In genomic region chr9:110463499-110463898, GRCh38 we compare ENCODE assay signal across 26 cellular contexts.
A peak's percentile ranks its signal among the peaks of the same experiment; 100 is the strongest.
DNase-seq lines count a peak whose midpoint lies in the region; ATAC-seq, FAIRE-seq and TF ChIP-seq lines count a peak whose summit lies in the region.
"Had no signal": no experiment of that assay in that cellular context is flagged by ENCODE, and none has a peak within 500 bp of the region (broad histone marks: within the 10 kb centered on the region; RNA-seq: fewer than 3 reads in every experiment).

No MANE protein-coding gene starts in this region.

- peak overlapping the region; percentile 30; the same call in 1 of the 2 replicates for H2AFZ ChIP-seq in K562 (ENCODE audit: low read depth, low read length)

- TF ChIP-seq EP300 in K562 (IDR thresholded peaks at IDR 0.05; ENCODE audit: low read length) = no peak

- peak overlapping the region; percentile 41 for H3K27ac Mint-ChIP-seq in activated naive CD4-positive, alpha-beta T cell treated with anti-CD3 and anti-CD28 coated beads, Interleukin-2, amount 50 U/mL, for 24 hours
- H3K27ac Mint-ChIP-seq in activated naive CD4-positive, alpha-beta T cell treated with anti-CD3 and anti-CD28 coated beads, Interleukin-2, amount 10 ng/mL, durations not matched to agents 7 days and 5 days = no peak overlapping the region
- H3K27ac Mint-ChIP-seq: B cell; CD14-positive monocyte; CD4-positive, alpha-beta memory T cell; CD4-positive, CD25-positive, alpha-beta regulatory T cell; CD8-positive, alpha-beta memory T cell had no signal

- H3K79me2 ChIP-seq in K562 (ENCODE audit: control insufficient read depth, insufficient read depth, low read length) = no peaks in the 10 kb centered on the region

- H3K9me3 ChIP-seq in HEK293 (ENCODE audit: control insufficient read depth, insufficient read depth, low read depth, low read length) = no peaks in the 10 kb centered on the region
- no peaks in the 10 kb centered on the region for H3K9me3 ChIP-seq in K562 (replicated peaks; ENCODE audit: control insufficient read depth, insufficient read depth, low read depth, low read length)
- no peaks in the 10 kb centered on the region for H3K9me3 ChIP-seq in upper lobe of right lung
- H3K9me3 ChIP-seq: A549 had no signal

- H3K4me2 ChIP-seq in K562 (ENCODE audit: insufficient read depth, low read length) = no peak overlapping the region
- H3K4me2 ChIP-seq: A549 had no signal

- no peak overlapping the region for H3K27ac ChIP-seq in HEK293 (ENCODE audit: extremely low read depth, low read depth, low read length)
- no peak overlapping the region for H3K27ac ChIP-seq in K562 (ENCODE audit: extremely low read depth, low read depth, low read length)
- no peak overlapping the region for H3K27ac ChIP-seq in upper lobe of right lung
- H3K27ac ChIP-seq: 22Rv1, A549 had no signal

- intact Hi-C loops in K562 (cut with micrococcal nuclease) (no loop called here), upper lobe of right lung (cut with DNase I) (no loop called here)

- TF ChIP-seq RAD21 in K562 (CRISPR knock-in tag; conservative IDR thresholded peaks at IDR 0.05 in 1 of 2, IDR thresholded peaks at IDR 0.05 in 1 of 2) = no peak

- H3K36me3 ChIP-seq in HEK293 (ENCODE audit: control insufficient read depth in 2 of 2, insufficient read depth in 1 of 2, low read length in 2 of 2) (no peaks in the 10 kb centered on the region), K562 (ENCODE audit: control insufficient read depth, insufficient read depth, low read length) (no peaks in the 10 kb centered on the region), upper lobe of right lung (no peaks in the 10 kb centered on the region)

- H4K20me1 ChIP-seq in K562 (replicated peaks; ENCODE audit: control insufficient read depth, insufficient read depth, low read length) = no peaks in the 10 kb centered on the region

- TF ChIP-seq CTCF in HEK293 (tag by site-specific recombination; IDR thresholded peaks at IDR 0.05) (no peak), K562 (IDR thresholded peaks at IDR 0.05 in 2 of 3, conservative IDR thresholded peaks at IDR 0.05 in 1 of 3; ENCODE audit: insufficient read depth in 2 of 3, low read depth in 1 of 3, low read length in 3 of 3) (no peak), upper lobe of right lung (IDR thresholded peaks at IDR 0.05) (no peak)

- H3K4me3 Mint-ChIP-seq in activated naive CD4-positive, alpha-beta T cell treated with anti-CD3 and anti-CD28 coated beads, Interleukin-2, amount 50 U/mL, for 24 hours = no peak overlapping the region
- no peak overlapping the region for H3K4me3 Mint-ChIP-seq in activated naive CD4-positive, alpha-beta T cell treated with anti-CD3 and anti-CD28 coated beads, Interleukin-2, amount 10 ng/mL, durations not matched to agents 7 days and 5 days
- H3K4me3 Mint-ChIP-seq: B cell; CD14-positive monocyte; CD4-positive, CD25-positive, alpha-beta regulatory T cell; CD8-positive, alpha-beta memory T cell had no signal

- H3K9ac ChIP-seq in K562 (ENCODE audit: insufficient read depth in 1 of 2, low read depth in 2 of 2, low read length in 2 of 2) = no peak overlapping the region

- H3K27me3 Mint-ChIP-seq in activated naive CD4-positive, alpha-beta T cell treated with anti-CD3 and anti-CD28 coated beads, Interleukin-2, amount 50 U/mL, for 24 hours = no peaks in the 10 kb centered on the region
- no peaks in the 10 kb centered on the region for H3K27me3 Mint-ChIP-seq in activated naive CD4-positive, alpha-beta T cell treated with anti-CD3 and anti-CD28 coated beads, Interleukin-2, amount 10 ng/mL, durations not matched to agents 7 days and 5 days
- H3K27me3 Mint-ChIP-seq: B cell; CD4-positive, alpha-beta memory T cell; CD4-positive, CD25-positive, alpha-beta regulatory T cell had no signal

- H3K4me3 ChIP-seq in HEK293 (ENCODE audit: low read depth, low read length) = no peak overlapping the region
- H3K4me3 ChIP-seq in K562 = no peak overlapping the region
- no peak overlapping the region for H3K4me3 ChIP-seq in upper lobe of right lung
- H3K4me3 ChIP-seq: A549, GM12878 had no signal

- CTCF ChIA-PET in activated naive CD4-positive, alpha-beta T cell treated with anti-CD3 and anti-CD28 coated beads, Interleukin-2, amount 10 ng/mL, durations not matched to agents 7 days and 5 days (lab: Charles Lee) = no interaction called here
- CTCF ChIA-PET in HEK293 (lab: Yijun Ruan, JAX) = no interaction called here
- CTCF ChIA-PET in K562 (lab: Yijun Ruan, JAX; ENCODE audit: low intra/inter-chr PET ratio) = no interaction called here

- TF ChIP-seq POLR2A in K562 (conservative IDR thresholded peaks at IDR 0.05) = no peak

- H3K4me1 Mint-ChIP-seq in activated naive CD4-positive, alpha-beta T cell treated with anti-CD3 and anti-CD28 coated beads, Interleukin-2, amount 50 U/mL, for 24 hours = no peaks in the 10 kb centered on the region
- no peaks in the 10 kb centered on the region for H3K4me1 Mint-ChIP-seq in activated naive CD4-positive, alpha-beta T cell treated with anti-CD3 and anti-CD28 coated beads, Interleukin-2, amount 10 ng/mL, durations not matched to agents 7 days and 5 days
- H3K4me1 Mint-ChIP-seq: B cell; CD14-positive monocyte; CD4-positive, CD25-positive, alpha-beta regulatory T cell; CD8-positive, alpha-beta memory T cell had no signal

- no peak for FAIRE-seq in K562 (lab: Jason Lieb, UNC)
- FAIRE-seq: A549, GM12878, GM12892, GM18507 had no signal

- H3K9me1 ChIP-seq in K562 (ENCODE audit: control insufficient read depth, insufficient read depth, low read length) = no peaks in the 10 kb centered on the region

- no peaks in the 10 kb centered on the region for H3K4me1 ChIP-seq in HEK293 (ENCODE audit: control insufficient read depth, insufficient read depth, low read length)
- no peaks in the 10 kb centered on the region; a peak in 1 of 5 replicates for H3K4me1 ChIP-seq in K562 (replicated peaks in 1 of 2; ENCODE audit: control insufficient read depth in 2 of 2, insufficient read depth in 2 of 2, low read length in 2 of 2)
- no peaks in the 10 kb centered on the region for H3K4me1 ChIP-seq in upper lobe of right lung
- H3K4me1 ChIP-seq: A549 had no signal

- BruUV-seq in K562 (replicated peaks; lab: Mats Ljungman, UMichigan) = no TSS peak

- ATAC-seq in K562 (no peak), upper lobe of right lung (no peak)
- ATAC-seq: A549, GM12878 had no signal

- no peaks in the 10 kb centered on the region for H3K9me3 Mint-ChIP-seq in activated naive CD4-positive, alpha-beta T cell treated with anti-CD3 and anti-CD28 coated beads, Interleukin-2, amount 50 U/mL, for 24 hours
- H3K9me3 Mint-ChIP-seq in activated naive CD4-positive, alpha-beta T cell treated with anti-CD3 and anti-CD28 coated beads, Interleukin-2, amount 10 ng/mL, durations not matched to agents 7 days and 5 days = no peaks in the 10 kb centered on the region

- H3K27me3 ChIP-seq in K562 (ENCODE audit: control insufficient read depth in 2 of 2, insufficient read depth in 2 of 2, low read length in 2 of 2) (no peaks in the 10 kb centered on the region), upper lobe of right lung (no peaks in the 10 kb centered on the region)

- no peaks in the 10 kb centered on the region for H3K36me3 Mint-ChIP-seq in activated naive CD4-positive, alpha-beta T cell treated with anti-CD3 and anti-CD28 coated beads, Interleukin-2, amount 50 U/mL, for 24 hours
- H3K36me3 Mint-ChIP-seq in activated naive CD4-positive, alpha-beta T cell treated with anti-CD3 and anti-CD28 coated beads, Interleukin-2, amount 10 ng/mL, durations not matched to agents 7 days and 5 days = no peaks in the 10 kb centered on the region
- H3K36me3 Mint-ChIP-seq: CD14-positive monocyte; CD4-positive, alpha-beta memory T cell; CD4-positive, CD25-positive, alpha-beta regulatory T cell; CD8-positive, alpha-beta memory T cell had no signal

- POLR2A ChIA-PET in HEK293 (lab: Yijun Ruan, JAX) (no interaction called here), K562 (lab: Yijun Ruan, JAX) (no interaction called here)

- in situ Hi-C loops in K562 (cut with MboI) = no loop called here

- no peak for DNase-seq in activated naive CD4-positive, alpha-beta T cell treated with anti-CD3 and anti-CD28 coated beads, Interleukin-2, amount 10 ng/mL, durations not matched to agents 7 days and 5 days
- DNase-seq in K562 (ENCODE audit: extremely low read depth in 1 of 4, low spot score in 3 of 4) (no peak), NCI-H510A (lab: John Stamatoyannopoulos, UW) (no peak), upper lobe of right lung (no peak), hippocampal formation (lab: John Stamatoyannopoulos, UW) (no peak)
- DNase-seq: AML-193; C1 segment of cervical spinal cord; CD4-positive, alpha-beta memory T cell; CD4-positive, CD25-positive, alpha-beta regulatory T cell; CD8-positive, alpha-beta memory T cell; COR-L47; DMS 273 treated with DMSO at 0.1 percent for 48 hours; DMS153; DMS79; DND-41; EL; GDM1 had no signal

- WGBS in K562 (ENCODE audit: insufficient coverage, low coverage, missing lambda C conversion rate) = 14% methylated on average over 3 of the region's 3 CpGs

TF ChIP-seq in HEK293, 187 proteins besides CTCF, POLR2A, EP300 and RAD21 (continues in another document):
- TF ChIP-seq ZNF362 (tag by site-specific recombination; IDR thresholded peaks at IDR 0.05) (no peak), PRDM1 (tag by site-specific recombination; IDR thresholded peaks at IDR 0.05) (peak; percentile 88), KLF10 (tag by site-specific recombination; IDR thresholded peaks at IDR 0.05) (no peak), ZNF202 (tag by site-specific recombination; IDR thresholded peaks at IDR 0.05; ENCODE audit: borderline replicate concordance) (no peak)

TF ChIP-seq in K562, 482 proteins besides CTCF, POLR2A, EP300 and RAD21 (continues in another document):
- TF ChIP-seq DPF2 (IDR thresholded peaks at IDR 0.05) = no peak
- TF ChIP-seq ZNF277 (CRISPR knock-in tag; IDR thresholded peaks at IDR 0.05; ENCODE audit: borderline replicate concordance) = no peak
